11 cellular contexts compared by ENCODE assay signal in genomic region chr10:46553238-46554049, GRCh38. TPM values are rescaled to one million over a fixed set of nuclear protein-coding genes. Genes with fewer than 3 reads are reported as not detected.
DNase-seq lines count a peak whose midpoint lies in the region; ATAC-seq and TF ChIP-seq lines count a peak whose summit lies in the region.
"Had no signal": no experiment of that assay in that cellular context is flagged by ENCODE, and none has a peak within 500 bp of the region (broad histone marks: within the 10 kb centered on the region; RNA-seq: fewer than 3 reads in every experiment).

No MANE protein-coding gene starts in this region.

- no peaks in the 10 kb centered on the region for H3K27me3 Mint-ChIP-seq in activated CD4-positive, alpha-beta T cell treated with anti-CD3 and anti-CD28 coated beads, Interleukin-2, amount 10 ng/mL, durations not matched to agents 7 days and 5 days
- H3K27me3 Mint-ChIP-seq in activated T-helper 1 cell treated with anti-CD3 and anti-CD28 coated beads, Interleukin-12 subunit alpha, Interleukin-12 subunit beta, Interleukin-2, Interleukin-4 antibody, amounts not matched to agents 30 ng/mL and 10 ng/mL and 1 ng/mL, durations not matched to agents 14 hours and 24 hours and 36 hours (ENCODE audit: insufficient read depth) = peaks cover 6% of the 10 kb centered on the region

- CTCF ChIA-PET in activated CD4-positive, alpha-beta T cell treated with anti-CD3 and anti-CD28 coated beads, Interleukin-2, amount 10 ng/mL, durations not matched to agents 7 days and 5 days (lab: Charles Lee) = no interaction called here

- H3K36me3 Mint-ChIP-seq in activated CD4-positive, alpha-beta T cell treated with anti-CD3 and anti-CD28 coated beads, Interleukin-2, amount 10 ng/mL, durations not matched to agents 7 days and 5 days (ENCODE audit: low read depth) = no peaks in the 10 kb centered on the region
- no peaks in the 10 kb centered on the region for H3K36me3 Mint-ChIP-seq in activated T-helper 1 cell treated with anti-CD3 and anti-CD28 coated beads, Interleukin-12 subunit alpha, Interleukin-12 subunit beta, Interleukin-2, Interleukin-4 antibody, amounts not matched to agents 30 ng/mL and 10 ng/mL and 1 ng/mL, durations not matched to agents 14 hours and 24 hours and 36 hours (ENCODE audit: low read depth)

- 43% methylated on average over 2 of the region's 2 CpGs for WGBS in right lobe of liver (ENCODE audit: insufficient coverage, low coverage, low lambda C conversion rate, missing lambda C conversion rate)
- 77% methylated on average over 2 of the region's 2 CpGs for WGBS in suprapubic skin

- POLR2A ChIA-PET in activated CD4-positive, alpha-beta T cell treated with anti-CD3 and anti-CD28 coated beads, Interleukin-2, amount 10 ng/mL, durations not matched to agents 7 days and 5 days (lab: Charles Lee) = no interaction called here

- H3K36me3 ChIP-seq in right lobe of liver (no peaks in the 10 kb centered on the region), suprapubic skin (no peaks in the 10 kb centered on the region), H7 (replicated peaks; ENCODE audit: control insufficient read depth, insufficient read depth, low read length) (peaks cover 8% of the 10 kb centered on the region)

- H3K9me3 Mint-ChIP-seq in activated CD4-positive, alpha-beta T cell treated with anti-CD3 and anti-CD28 coated beads, Interleukin-2, amount 10 ng/mL, durations not matched to agents 7 days and 5 days = no peaks in the 10 kb centered on the region
- H3K9me3 Mint-ChIP-seq in activated T-helper 1 cell treated with anti-CD3 and anti-CD28 coated beads, Interleukin-12 subunit alpha, Interleukin-12 subunit beta, Interleukin-2, Interleukin-4 antibody, amounts not matched to agents 30 ng/mL and 10 ng/mL and 1 ng/mL, durations not matched to agents 14 hours and 24 hours and 36 hours = no peaks in the 10 kb centered on the region

- H3K9me3 ChIP-seq in right lobe of liver (no peaks in the 10 kb centered on the region), suprapubic skin (no peaks in the 10 kb centered on the region)

- peak; percentile 5 for DNase-seq in activated CD4-positive, alpha-beta T cell treated with anti-CD3 and anti-CD28 coated beads, Interleukin-2, amount 10 ng/mL, durations not matched to agents 7 days and 5 days
- no peak for DNase-seq in activated CD4-positive, alpha-beta T cell treated with anti-CD3 and anti-CD28 coated beads for 1 hour
- peak; percentile 0 for DNase-seq in activated T-helper 1 cell treated with anti-CD3 and anti-CD28 coated beads, Interleukin-12 subunit alpha, Interleukin-12 subunit beta, Interleukin-2, Interleukin-4 antibody, amounts not matched to agents 30 ng/mL and 10 ng/mL and 1 ng/mL, durations not matched to agents 14 hours and 24 hours and 36 hours (ENCODE audit: low spot score)
- DNase-seq in right lobe of liver = peak; percentile 21 to 57 (median 54)
- peak; percentile 63 to 80 for DNase-seq in suprapubic skin (ENCODE audit: low spot score in 2 of 2)
- no peak for DNase-seq in H7
- DNase-seq in kidney tubule cell (ENCODE audit: low spot score) = no peak
- DNase-seq: Karpas-422, midbrain had no signal

- H3K27ac ChIP-seq in right lobe of liver (no peak overlapping the region), suprapubic skin (no peak overlapping the region)

- ATAC-seq in right lobe of liver = no peak
- ATAC-seq in HG02970 (IDR thresholded peaks at IDR 0.05; ENCODE audit: low FRiP score, unreplicated experiment) = no peak

- H3K27me3 ChIP-seq in right lobe of liver (peaks cover 7 to 17% of the 10 kb centered on the region in 2 donors), suprapubic skin (peaks cover 39% of the 10 kb centered on the region), H7 (ENCODE audit: control insufficient read depth, insufficient read depth, low read length) (peaks cover 27% of the 10 kb centered on the region)

- H3K4me3 ChIP-seq in right lobe of liver = no peak overlapping the region
- no peak overlapping the region for H3K4me3 ChIP-seq in suprapubic skin
- H3K4me3 ChIP-seq in H7 (ENCODE audit: insufficient read depth, low read depth, low read length) = no peak overlapping the region

- H3K4me1 Mint-ChIP-seq in activated CD4-positive, alpha-beta T cell treated with anti-CD3 and anti-CD28 coated beads, Interleukin-2, amount 10 ng/mL, durations not matched to agents 7 days and 5 days = peaks cover 5% of the 10 kb centered on the region
- no peaks in the 10 kb centered on the region for H3K4me1 Mint-ChIP-seq in activated T-helper 1 cell treated with anti-CD3 and anti-CD28 coated beads, Interleukin-12 subunit alpha, Interleukin-12 subunit beta, Interleukin-2, Interleukin-4 antibody, amounts not matched to agents 30 ng/mL and 10 ng/mL and 1 ng/mL, durations not matched to agents 14 hours and 24 hours and 36 hours (ENCODE audit: low read depth)

- TF ChIP-seq EP300 in suprapubic skin (IDR thresholded peaks at IDR 0.05) = no peak

- H3K27ac Mint-ChIP-seq in activated CD4-positive, alpha-beta T cell treated with anti-CD3 and anti-CD28 coated beads, Interleukin-2, amount 10 ng/mL, durations not matched to agents 7 days and 5 days = no peak overlapping the region
- H3K27ac Mint-ChIP-seq in activated T-helper 1 cell treated with anti-CD3 and anti-CD28 coated beads, Interleukin-12 subunit alpha, Interleukin-12 subunit beta, Interleukin-2, Interleukin-4 antibody, amounts not matched to agents 30 ng/mL and 10 ng/mL and 1 ng/mL, durations not matched to agents 14 hours and 24 hours and 36 hours = no peak overlapping the region

- intact Hi-C loops in activated T-helper 1 cell treated with anti-CD3 and anti-CD28 coated beads, Interleukin-12 subunit alpha, Interleukin-12 subunit beta, Interleukin-2, Interleukin-4 antibody, amounts not matched to agents 30 ng/mL and 10 ng/mL and 1 ng/mL, durations not matched to agents 14 hours and 24 hours and 36 hours (cut with micrococcal nuclease) = no loop called here
- intact Hi-C loops in right lobe of liver (cut with DNase I) = no loop called here

- TF ChIP-seq POLR2A in right lobe of liver (IDR thresholded peaks at IDR 0.05) (no peak), suprapubic skin (IDR thresholded peaks at IDR 0.05) (no peak)

- H3K4me3 Mint-ChIP-seq in activated CD4-positive, alpha-beta T cell treated with anti-CD3 and anti-CD28 coated beads, Interleukin-2, amount 10 ng/mL, durations not matched to agents 7 days and 5 days = no peak overlapping the region
- H3K4me3 Mint-ChIP-seq in activated T-helper 1 cell treated with anti-CD3 and anti-CD28 coated beads, Interleukin-12 subunit alpha, Interleukin-12 subunit beta, Interleukin-2, Interleukin-4 antibody, amounts not matched to agents 30 ng/mL and 10 ng/mL and 1 ng/mL, durations not matched to agents 14 hours and 24 hours and 36 hours = no peak overlapping the region

- H3K4me1 ChIP-seq in right lobe of liver = peaks cover 0 to 6% (median 0%) of the 10 kb centered on the region in 4 donors
- peaks cover 19% of the 10 kb centered on the region for H3K4me1 ChIP-seq in suprapubic skin

- no peak for TF ChIP-seq CTCF in right lobe of liver (IDR thresholded peaks at IDR 0.05)
- no peak for TF ChIP-seq CTCF in suprapubic skin (IDR thresholded peaks at IDR 0.05)

RNA-seq across cellular contexts. Expression of gene GPRIN2, which starts 3.0 kb away (rescaled TPM):
- total RNA-seq in activated CD4-positive, alpha-beta T cell treated with anti-CD3 and anti-CD28 coated beads, Interleukin-2, amount 10 ng/mL, durations not matched to agents 7 days and 5 days = not detected
- total RNA-seq in activated T-helper 1 cell treated with anti-CD3 and anti-CD28 coated beads, Interleukin-12 subunit alpha, Interleukin-12 subunit beta, Interleukin-2, Interleukin-4 antibody, amounts not matched to agents 30 ng/mL and 10 ng/mL and 1 ng/mL, durations not matched to agents 14 hours and 24 hours and 36 hours = not detected in 2 replicates
- total RNA-seq in right lobe of liver (under 1 TPM; 0.19 to 0.84 (median 0.32) TPM), suprapubic skin (10 to 100 TPM; 32.8 to 61.2 (median 40.4) TPM)
- total RNA-seq in H7 (2014; rRNA removed; shearing (Covaris generic)) = 4.3 and 4.7 TPM in 2 replicates
- total RNA-seq: fibroblast of lung had no signal

RNA-seq across cellular contexts. Expression of gene SYT15, which starts 25.5 kb away (rescaled TPM):
- 1 to 10 TPM in 1 of 2 experiments, under 1 TPM in 1; 0.79 to 1.2 TPM for total RNA-seq in activated CD4-positive, alpha-beta T cell treated with anti-CD3 and anti-CD28 coated beads, Interleukin-2, amount 10 ng/mL, durations not matched to agents 7 days and 5 days
- total RNA-seq in activated T-helper 1 cell treated with anti-CD3 and anti-CD28 coated beads, Interleukin-12 subunit alpha, Interleukin-12 subunit beta, Interleukin-2, Interleukin-4 antibody, amounts not matched to agents 30 ng/mL and 10 ng/mL and 1 ng/mL, durations not matched to agents 14 hours and 24 hours and 36 hours = 0.96 and 1.5 TPM in 2 replicates
- 1 to 10 TPM in 2 of 6 experiments, under 1 TPM in 4; 0.43 to 1.3 (median 0.82) TPM for total RNA-seq in right lobe of liver
- 1 to 10 TPM in 3 of 4 donors, under 1 TPM in 1; 0.26 to 4.0 (median 2.6) TPM for total RNA-seq in suprapubic skin
- total RNA-seq in H7 (2014; rRNA removed; shearing (Covaris generic)) = 0.04 TPM in 1 of 2 replicates, not detected in the other

Comparison
In these comparisons a context has a peak if more than half of its experiments do, and no peak if none do; other contexts are left out.
1. DNase-seq: peak in activated CD4-positive, alpha-beta T cell treated with anti-CD3 and anti-CD28 coated beads, Interleukin-2, amount 10 ng/mL, durations not matched to agents 7 days and 5 days (single experiment), activated T-helper 1 cell treated with anti-CD3 and anti-CD28 coated beads, Interleukin-12 subunit alpha, Interleukin-12 subunit beta, Interleukin-2, Interleukin-4 antibody, amounts not matched to agents 30 ng/mL and 10 ng/mL and 1 ng/mL, durations not matched to agents 14 hours and 24 hours and 36 hours (single experiment), right lobe of liver (3 of 3) and suprapubic skin (2 of 2); none in activated CD4-positive, alpha-beta T cell treated with anti-CD3 and anti-CD28 coated beads for 1 hour (single experiment), H7 (single experiment) and kidney tubule cell (single experiment).